Comparison of ENCODE assay signal across 8 cellular contexts in genomic region chr3:9769426-9770275, GRCh38. TPM values are rescaled to one million over a fixed set of nuclear protein-coding genes. Genes with fewer than 3 reads are reported as not detected.
DNase-seq lines count a peak whose midpoint lies in the region; ATAC-seq, FAIRE-seq and TF ChIP-seq lines count a peak whose summit lies in the region.

TSS of gene CAMK1 (minus strand) at chr3:9769947. CDS start at chr3:9767749, 2,198 bp downstream.

- no peak within 1 kb of the TSS for H3K27ac ChIP-seq in K562 (ENCODE audit: extremely low read depth, low read depth, low read length)

- no peak for TF ChIP-seq EP300 in K562 (IDR thresholded peaks at IDR 0.05; ENCODE audit: low read length)

- H3K79me2 ChIP-seq in K562 (ENCODE audit: control insufficient read depth, insufficient read depth, low read length), result no peaks in the 10 kb centered on the region

- in situ Hi-C loops in K562 (cut with MboI), result no loop called here

- H4K20me1 ChIP-seq in K562 (replicated peaks; ENCODE audit: control insufficient read depth, insufficient read depth, low read length), result no peaks in the 10 kb centered on the region

- peak within 1 kb of the TSS; percentile 83 for H2AFZ ChIP-seq in K562 (ENCODE audit: low read depth, low read length)

- TF ChIP-seq RAD21 in K562 (CRISPR knock-in tag; conservative IDR thresholded peaks at IDR 0.05 in 1 of 2, IDR thresholded peaks at IDR 0.05 in 1 of 2), result no peak

- H3K4me1 ChIP-seq in K562 (replicated peaks in 1 of 2; ENCODE audit: control insufficient read depth in 2 of 2, insufficient read depth in 2 of 2, low read length in 2 of 2), result peaks cover 0 to 19% of the 10 kb centered on the region in 2 experiments; a peak in 3 of 5 replicates

- DNase-seq in SIG-M5 treated with dmso at 0.1 percent for 504 hours (lab: John Stamatoyannopoulos, UW; ENCODE audit: unreplicated experiment) (peak; percentile 38), SIG-M5 (lab: John Stamatoyannopoulos, UW) (no peak), HTR-8/SVneo (ENCODE audit: insufficient read length, low spot score) (peak; percentile 75), T-helper 22 cell (ENCODE audit: low read depth) (peak; percentile 25), K562 (ENCODE audit: extremely low read depth in 1 of 4, low spot score in 3 of 4) (peak; percentile 60 to 76 (median 72)), hippocampal formation (lab: John Stamatoyannopoulos, UW) (peak; percentile 27 to 65), putamen (ENCODE audit: low spot score) (peak; percentile 75)

- CTCF ChIA-PET in K562 (lab: Yijun Ruan, JAX; ENCODE audit: low intra/inter-chr PET ratio), result no interaction called here

- peak; percentile 89 for ATAC-seq in K562
- no peak for ATAC-seq in HG03457 (IDR thresholded peaks at IDR 0.05; ENCODE audit: unreplicated experiment)

- H3K9ac ChIP-seq in K562 (ENCODE audit: insufficient read depth in 1 of 2, low read depth in 2 of 2, low read length in 2 of 2), result peak within 1 kb of the TSS; percentile 48 to 79; a peak in 3 of 4 replicates

- peak within 1 kb of the TSS; percentile 71 for H3K4me2 ChIP-seq in K562 (ENCODE audit: insufficient read depth, low read length)

- 42% methylated on average over 39 of the region's 49 CpGs for WGBS in K562 (ENCODE audit: insufficient coverage, low coverage, missing lambda C conversion rate)

- no peak for TF ChIP-seq POLR2A in K562 (conservative IDR thresholded peaks at IDR 0.05)

- H3K9me3 ChIP-seq in K562 (replicated peaks; ENCODE audit: control insufficient read depth, insufficient read depth, low read depth, low read length), result no peaks in the 10 kb centered on the region

- no TSS peak for BruUV-seq in K562 (replicated peaks; lab: Mats Ljungman, UMichigan)

- peak within 1 kb of the TSS; percentile 37 for H3K4me3 ChIP-seq in K562

- POLR2A ChIA-PET in K562 (lab: Yijun Ruan, JAX), result interaction anchor here (0.6 to 0.9 kb wide), 5 partner anchors 10 to 316 kb away, joined by 3 to 5 read pairs (median 4); partner anchors contain the start of gene EMC3

- intact Hi-C loops in K562 (cut with micrococcal nuclease), result no loop called here

- no peak for TF ChIP-seq CTCF in K562 (IDR thresholded peaks at IDR 0.05 in 2 of 3, conservative IDR thresholded peaks at IDR 0.05 in 1 of 3; ENCODE audit: insufficient read depth in 2 of 3, low read depth in 1 of 3, low read length in 3 of 3)

- no peaks in the 10 kb centered on the region for H3K36me3 ChIP-seq in K562 (ENCODE audit: control insufficient read depth, insufficient read depth, low read length)

- FAIRE-seq in HTR-8/SVneo (lab: Jason Lieb, UNC) (no peak), K562 (lab: Jason Lieb, UNC) (no peak)

- H3K27me3 ChIP-seq in K562 (ENCODE audit: control insufficient read depth in 2 of 2, insufficient read depth in 2 of 2, low read length in 2 of 2), result no peaks in the 10 kb centered on the region

- no peaks in the 10 kb centered on the region for H3K9me1 ChIP-seq in K562 (ENCODE audit: control insufficient read depth, insufficient read depth, low read length)

TF ChIP-seq in K562, 482 proteins besides CTCF, POLR2A, EP300 and RAD21 (continues in another document):
- no peak for TF ChIP-seq SRSF1 (IDR thresholded peaks at IDR 0.05; ENCODE audit: low read depth, low read length)
- TF ChIP-seq PCBP1 (IDR thresholded peaks at IDR 0.05; ENCODE audit: low read depth, low read length, poor library complexity, severe bottlenecking), result peak; percentile 11
- no peak for TF ChIP-seq ZNF695 (CRISPR knock-in tag; IDR thresholded peaks at IDR 0.05)
- peak; percentile 56; the same call in 1 of the 2 replicates for TF ChIP-seq SIN3B (IDR thresholded peaks at IDR 0.05; ENCODE audit: low read depth)
- TF ChIP-seq MAFG (tag; conservative IDR thresholded peaks at IDR 0.05), result no peak
- TF ChIP-seq FOXK2 (conservative IDR thresholded peaks at IDR 0.05 in 1 of 2, IDR thresholded peaks at IDR 0.05 in 1 of 2; ENCODE audit: low read depth in 2 of 2), result no peak
- no peak for TF ChIP-seq BACH1 (tag; IDR thresholded peaks at IDR 0.05)
- TF ChIP-seq ZBTB34 (CRISPR knock-in tag; IDR thresholded peaks at IDR 0.05), result no peak
- peak; percentile 37 for TF ChIP-seq L3MBTL2 (IDR thresholded peaks at IDR 0.05)
- no peak for TF ChIP-seq ZNF766 (CRISPR knock-in tag; conservative IDR thresholded peaks at IDR 0.05)
- no peak for TF ChIP-seq HBP1 (CRISPR knock-in tag; IDR thresholded peaks at IDR 0.05)
- 0 out of 2 replicates have a peak, but pooled peaks have one; percentile 35 for TF ChIP-seq ERF (CRISPR knock-in tag; IDR thresholded peaks at IDR 0.05)
- TF ChIP-seq ARNT (IDR thresholded peaks at IDR 0.05), result no peak
- TF ChIP-seq ATF7 (IDR thresholded peaks at IDR 0.05), result peak; percentile 43; the same call in 1 of the 2 replicates
- no peak for TF ChIP-seq MLLT1 (IDR thresholded peaks at IDR 0.05)
- no peak for TF ChIP-seq PCBP2 (IDR thresholded peaks at IDR 0.05; ENCODE audit: low read depth, low read length, poor library complexity, severe bottlenecking)
- TF ChIP-seq ZBTB33 (CRISPR knock-in tag; IDR thresholded peaks at IDR 0.05), result peak; percentile 65

RNA-seq across cellular contexts. Expression of gene CAMK1, which starts in this region (rescaled TPM):
- total RNA-seq in K562 (2011; cell fraction: chromatin; rRNA removed; ENCODE audit: low replicate concordance), result 2.0 and 4.8 TPM in 2 replicates
- total RNA-seq in K562 (2011; cell fraction: nucleolus; rRNA removed), result 4.2 and 4.6 TPM in 2 replicates
- 2.3 and 3.2 TPM in 2 replicates for total RNA-seq in K562 (2011; cell fraction: nucleoplasm; rRNA removed)
- total RNA-seq in K562 (2014; rRNA removed), result 10.7 and 13.9 TPM in 2 replicates
- 4.4 and 4.7 TPM in 2 replicates for total RNA-seq in K562 (2014; rRNA removed; fragmentation: Illumina TruSeq; extraction: Trizol)
- total RNA-seq in K562 (2015; rRNA removed; fragmentation: Illumina TruSeq; extraction: Trizol), result 6.1 and 6.6 TPM in 2 replicates
- total RNA-seq in K562 (2021), result 5.2 and 6.2 TPM in 2 replicates
- 7.3 and 8.4 TPM in 2 replicates for polyA plus RNA-seq in K562 (2011; rRNA removed)
- 5.8 and 12.1 TPM in 2 replicates for polyA plus RNA-seq in K562 (2011; cell fraction: cytosol; rRNA removed)
- polyA plus RNA-seq in K562 (2011; cell fraction: nucleus; rRNA removed), result 6.0 and 9.9 TPM in 2 replicates
- 7.7 and 9.7 TPM in 2 replicates for polyA plus RNA-seq in K562 (2012)
- 6.0 and 6.2 TPM in 2 replicates for polyA plus RNA-seq in K562 (2014; fragmentation: Illumina TruSeq; extraction: Trizol)
- under 1 TPM; 0.23 to 0.39 TPM for polyA plus RNA-seq in K562 (2014; fragmentation: Nextera tagmentation; extraction: Ambion mirVana)
- 7.7 and 10.6 TPM in 2 replicates for polyA plus RNA-seq in K562 (2014; rRNA removed)
- polyA minus RNA-seq in K562 (2011; rRNA and poly(A)+ RNA removed), result 2.6 and 2.9 TPM in 2 replicates
- 3.1 and 3.6 TPM in 2 replicates for polyA minus RNA-seq in K562 (2011; cell fraction: cytosol; rRNA and poly(A)+ RNA removed)
- 1.3 and 2.4 TPM in 2 replicates for polyA minus RNA-seq in K562 (2011; cell fraction: nucleus; rRNA and poly(A)+ RNA removed)
